Comparison of ENCODE assay signal across 8 cellular contexts in the genomic region with DNA sequence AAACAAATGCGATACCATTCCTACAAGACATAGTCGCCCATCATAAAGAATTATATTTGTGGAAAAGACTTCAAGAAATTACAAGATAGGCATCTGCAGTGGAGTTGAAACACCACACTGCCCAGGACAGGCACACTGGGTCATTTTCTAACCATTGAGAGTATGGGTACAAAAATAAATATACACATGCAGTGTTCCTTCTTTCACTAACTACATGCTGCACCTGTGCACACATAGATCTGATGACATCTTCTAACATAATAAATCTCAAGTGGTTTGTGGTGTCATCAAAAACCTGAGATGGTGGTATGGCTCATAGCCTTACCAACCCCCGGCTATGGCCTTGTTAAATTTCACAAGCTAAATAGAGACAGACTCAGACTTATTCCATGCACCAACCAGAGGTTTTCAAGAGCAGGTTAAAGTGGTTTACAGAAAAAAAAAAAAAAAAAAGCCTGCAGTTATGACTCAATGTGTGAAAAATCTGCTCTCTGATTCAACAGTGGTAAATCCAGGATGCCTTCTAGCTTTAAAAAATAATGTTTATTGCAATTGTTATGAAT.
DNase-seq lines count a peak whose midpoint lies in the region; TF ChIP-seq lines count a peak whose summit lies in the region.

No MANE protein-coding gene starts in this region.

- no peak overlapping the region for H3K4me3 ChIP-seq in epithelial cell of esophagus (ENCODE audit: low read length)

- POLR2A ChIA-PET in HEK293T (lab: Yijun Ruan, JAX) = no interaction called here

- peak; percentile 98 for DNase-seq in DMS153 treated with DMSO at 0.1 percent for 48 hours (lab: John Stamatoyannopoulos, UW; ENCODE audit: unreplicated experiment)
- DNase-seq in HEK293T (ENCODE audit: extremely low spot score) = no peak
- peak; percentile 60 for DNase-seq in NCI-H226
- DNase-seq in epithelial cell of esophagus (ENCODE audit: low read depth) = peak; percentile 76
- DNase-seq in DMS114 treated with DMSO at 0.1 percent for 48 hours (lab: John Stamatoyannopoulos, UW; ENCODE audit: unreplicated experiment) = no peak
- no peak for DNase-seq in activated CD8-positive, alpha-beta memory T cell treated with anti-CD3 and anti-CD28 coated beads, Interleukin-2, amount 50 U/mL, for 48 hours
- no peak for DNase-seq in activated naive CD4-positive, alpha-beta T cell treated with anti-CD3 and anti-CD28 coated beads, Interleukin-2, amount 50 U/mL, for 16 hours
- no peak for DNase-seq in GM10266 (ENCODE audit: extremely low spot score)

- TF ChIP-seq CTCF in epithelial cell of esophagus (IDR thresholded peaks at IDR 0.05; ENCODE audit: insufficient read depth, low read depth, low read length, missing control alignments) = no peak
- TF ChIP-seq CTCF in GM10266 (IDR thresholded peaks at IDR 0.05; ENCODE audit: control insufficient read depth, insufficient read depth, low read depth, missing control alignments) = no peak

- CTCF ChIA-PET in HEK293T (lab: Yijun Ruan, JAX) = interaction anchor here (0.6 kb wide), 1 partner anchor 10 kb away, joined by 3 read pairs; no protein-coding TSS in a partner anchor

TF ChIP-seq in HEK293T, 16 proteins besides CTCF, POLR2A, EP300 and RAD21:
- TF ChIP-seq FOXK2 (IDR thresholded peaks at IDR 0.05) (no peak), ZNF384 (IDR thresholded peaks at IDR 0.05) (peak; percentile 90), CTBP1 (IDR thresholded peaks at IDR 0.05; ENCODE audit: borderline replicate concordance) (0 out of 2 replicates have a peak, but pooled peaks have one; percentile 32), ELF4 (IDR thresholded peaks at IDR 0.05) (no peak)
- TF ChIP-seq, protein P1, sequence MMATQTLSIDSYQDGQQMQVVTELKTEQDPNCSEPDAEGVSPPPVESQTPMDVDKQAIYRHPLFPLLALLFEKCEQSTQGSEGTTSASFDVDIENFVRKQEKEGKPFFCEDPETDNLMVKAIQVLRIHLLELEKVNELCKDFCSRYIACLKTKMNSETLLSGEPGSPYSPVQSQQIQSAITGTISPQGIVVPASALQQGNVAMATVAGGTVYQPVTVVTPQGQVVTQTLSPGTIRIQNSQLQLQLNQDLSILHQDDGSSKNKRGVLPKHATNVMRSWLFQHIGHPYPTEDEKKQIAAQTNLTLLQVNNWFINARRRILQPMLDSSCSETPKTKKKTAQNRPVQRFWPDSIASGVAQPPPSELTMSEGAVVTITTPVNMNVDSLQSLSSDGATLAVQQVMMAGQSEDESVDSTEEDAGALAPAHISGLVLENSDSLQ (IDR thresholded peaks at IDR 0.05) = peak; percentile 48
TF ChIP-seq in HEK293T: peak in this region for 3.

Comparison
In these comparisons a context has a peak if more than half of its experiments do, and no peak if none do; other contexts are left out.
1. DNase-seq: peak in DMS153 treated with DMSO at 0.1 percent for 48 hours (single experiment), NCI-H226 (single experiment) and epithelial cell of esophagus (single experiment); none in HEK293T (single experiment), DMS114 treated with DMSO at 0.1 percent for 48 hours (single experiment), activated CD8-positive, alpha-beta memory T cell treated with anti-CD3 and anti-CD28 coated beads, Interleukin-2, amount 50 U/mL, for 48 hours (single experiment), activated naive CD4-positive, alpha-beta T cell treated with anti-CD3 and anti-CD28 coated beads, Interleukin-2, amount 50 U/mL, for 16 hours (single experiment) and GM10266 (single experiment).